25 cellular contexts compared by ENCODE assay signal in genomic region chr4:56226579-56226978, GRCh38.
"Had no signal": no experiment of that assay in that cellular context is flagged by ENCODE, and none has a peak within 500 bp of the region (broad histone marks: within the 10 kb centered on the region; RNA-seq: fewer than 3 reads in every experiment).

No MANE protein-coding gene starts in this region.

- H3K27ac Mint-ChIP-seq: activated naive CD8-positive, alpha-beta T cell treated with anti-CD3 and anti-CD28 coated beads for 36 hours; activated T-helper 2 cell treated with anti-CD3 and anti-CD28 coated beads, Interferon-gamma antibody, Interleukin-2, Interleukin-4, amounts not matched to agents 10 μg/mL and 5 μg/mL and 100 μg/mL, durations not matched to agents 14 hours and 24 hours and 36 hours; memory B cell; naive thymus-derived CD8-positive, alpha-beta T cell had no signal

- H3K36me3 Mint-ChIP-seq: activated naive CD8-positive, alpha-beta T cell treated with anti-CD3 and anti-CD28 coated beads for 36 hours; memory B cell; naive thymus-derived CD8-positive, alpha-beta T cell had no signal

- H3K9me3 Mint-ChIP-seq: activated naive CD8-positive, alpha-beta T cell treated with anti-CD3 and anti-CD28 coated beads for 36 hours; activated T-cell treated with anti-CD3 and anti-CD28 coated beads, Interleukin-2, amount 50 U/mL, for 4 hours; activated T-helper 2 cell treated with anti-CD3 and anti-CD28 coated beads, Interferon-gamma antibody, Interleukin-2, Interleukin-4, amounts not matched to agents 10 μg/mL and 5 μg/mL and 100 μg/mL, durations not matched to agents 14 hours and 24 hours and 36 hours had no signal

- ATAC-seq: activated T-cell treated with anti-CD3 and anti-CD28 coated beads, Interleukin-2, amount 50 U/mL, for 4 hours; heart right ventricle; left cardiac atrium; naive thymus-derived CD8-positive, alpha-beta T cell; psoas muscle had no signal

- H3K36me3 ChIP-seq: heart right ventricle, neutrophil, ovary, right atrium auricular region, spleen, thoracic aorta, upper lobe of left lung had no signal

- H3K4me1 ChIP-seq: heart right ventricle, psoas muscle, right atrium auricular region, spleen, upper lobe of left lung had no signal

- H3K4me3 ChIP-seq: heart right ventricle, ovary, psoas muscle, right atrium auricular region, spleen, thoracic aorta, upper lobe of left lung had no signal

- H3K27me3 ChIP-seq: heart right ventricle, neutrophil, ovary, right atrium auricular region, spleen, upper lobe of left lung had no signal

- H3K4me3 Mint-ChIP-seq: activated naive CD8-positive, alpha-beta T cell treated with anti-CD3 and anti-CD28 coated beads for 36 hours; activated T-cell treated with anti-CD3 and anti-CD28 coated beads, Interleukin-2, amount 50 U/mL, for 4 hours; memory B cell; naive thymus-derived CD8-positive, alpha-beta T cell had no signal

- DNase-seq: activated CD4-positive, alpha-beta T cell treated with anti-CD3 and anti-CD28 coated beads, Interleukin-2, amount 50 U/mL, for 4 hours; activated CD8-positive, alpha-beta memory T cell treated with anti-CD3 and anti-CD28 coated beads for 24 hours; activated CD8-positive, alpha-beta memory T cell treated with anti-CD3 and anti-CD28 coated beads, Interleukin-2, amount 50 U/mL, for 4 hours; activated naive CD4-positive, alpha-beta T cell; activated naive CD8-positive, alpha-beta T cell treated with anti-CD3 and anti-CD28 coated beads for 36 hours; activated T-cell treated with anti-CD3 and anti-CD28 coated beads, Interleukin-2, amount 50 U/mL, for 4 hours; cerebellar nuclear complex; cortex of kidney; heart right ventricle; islet precursor cell; left cardiac atrium; naive thymus-derived CD8-positive, alpha-beta T cell; ovary; psoas muscle; spleen; stimulated activated CD4-positive, alpha-beta T cell treated with anti-CD3 and anti-CD28 coated beads, Interleukin-4, amount 100 ng/mL, for 1 hour; stimulated activated naive CD4-positive, alpha-beta T cell; T-helper 1 cell; upper lobe of left lung had no signal

- H3K27ac ChIP-seq: epithelial cell of prostate, heart right ventricle, neutrophil, ovary, psoas muscle, right atrium auricular region, spleen, thoracic aorta, upper lobe of left lung had no signal

- H3K27me3 Mint-ChIP-seq: activated naive CD8-positive, alpha-beta T cell treated with anti-CD3 and anti-CD28 coated beads for 36 hours; memory B cell had no signal
